ENCODE assay signal across 8 cellular contexts in the genomic region with DNA sequence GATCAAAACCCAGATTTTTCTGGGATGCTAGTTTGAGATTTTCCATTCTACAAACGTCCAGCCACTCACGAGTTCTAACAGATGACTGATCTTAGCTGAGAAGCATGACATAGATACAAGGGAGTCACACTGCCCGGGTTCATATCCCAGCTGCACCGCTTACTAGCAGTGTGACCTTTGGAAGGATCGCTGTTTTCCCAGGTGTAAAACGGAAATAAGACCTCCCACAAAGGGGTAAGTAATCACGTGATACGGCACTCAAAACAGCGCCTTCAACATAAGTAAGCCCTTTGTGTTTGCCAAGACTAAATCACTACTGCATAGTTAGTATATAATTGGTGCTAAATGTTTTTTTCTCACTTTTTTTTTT. TPM values are rescaled to one million over a fixed set of nuclear protein-coding genes. Genes with fewer than 3 reads are reported as not detected.
DNase-seq lines count a peak whose midpoint lies in the region; ATAC-seq and TF ChIP-seq lines count a peak whose summit lies in the region.

No MANE protein-coding gene starts in this region.

- no peak for TF ChIP-seq POLR2A in prostate gland (IDR thresholded peaks at IDR 0.05)

- ATAC-seq in HG03469 (IDR thresholded peaks at IDR 0.05; ENCODE audit: unreplicated experiment) (no peak), GM18858 (IDR thresholded peaks at IDR 0.05; ENCODE audit: unreplicated experiment) (no peak), HG03280 (IDR thresholded peaks at IDR 0.05; ENCODE audit: unreplicated experiment) (no peak)

- no peak for TF ChIP-seq CTCF in foreskin fibroblast (IDR thresholded peaks at IDR 0.05; ENCODE audit: low read depth, low read length)
- no peak for TF ChIP-seq CTCF in prostate gland (IDR thresholded peaks at IDR 0.05)

- intact Hi-C loops in prostate gland (cut with DNase I): loop anchor here (10.0 kb wide), 1 partner anchor 830 kb away; the partner anchor contains the start of gene FICD

- peak overlapping the region; percentile 99 to 100 for H3K4me3 ChIP-seq in foreskin fibroblast (ENCODE audit: low read depth in 1 of 2, low read length in 2 of 2)
- H3K4me3 ChIP-seq in prostate gland: peak overlapping the region; percentile 66 to 86

- H3K4me1 ChIP-seq in prostate gland (replicated peaks): no peaks in the 10 kb centered on the region

- in situ Hi-C loops in G401 (cut with HindIII; ENCODE audit: low sequenced_read_pairs): loop anchor here (5.0 kb wide), 1 partner anchor 57 kb away; no protein-coding TSS in a partner anchor

- no peaks in the 10 kb centered on the region for H3K27me3 ChIP-seq in prostate gland (replicated peaks; ENCODE audit: insufficient read depth)

- 6% methylated on average over 9 of the region's 9 CpGs for WGBS in prostate gland

- DNase-seq in G401 (ENCODE audit: low spot score): peak; percentile 25
- peak; percentile 39 for DNase-seq in NCI-H2081 treated with DMSO at 0.1 percent for 48 hours (lab: John Stamatoyannopoulos, UW)
- DNase-seq in activated CD8-positive, alpha-beta memory T cell treated with anti-CD3 and anti-CD28 coated beads, Interleukin-2, amount 50 U/mL, for 4 hours: peak; percentile 26
- DNase-seq in foreskin fibroblast: peak; percentile 20 to 48
- DNase-seq in prostate gland (ENCODE audit: low spot score): no peak

- H3K9me3 ChIP-seq in prostate gland: no peaks in the 10 kb centered on the region

- H3K36me3 ChIP-seq in prostate gland: peaks cover 8% of the 10 kb centered on the region in 2 donors

- H3K27ac ChIP-seq in prostate gland: peak overlapping the region; percentile 66 to 68

RNA-seq across cellular contexts. Expression of gene PWP1, which starts 0.6 kb away (rescaled TPM):
- total RNA-seq in G401 (2014; rRNA removed; shearing (Covaris generic)): 30.9 and 38.2 TPM in 2 replicates
- total RNA-seq in prostate gland: 10 to 100 TPM; 49.1 to 55.2 TPM
